20 cellular contexts compared by ENCODE assay signal in genomic region chr15:60618206-60618605, GRCh38.
"Had no signal": no experiment of that assay in that cellular context is flagged by ENCODE, and none has a peak within 500 bp of the region (broad histone marks: within the 10 kb centered on the region; RNA-seq: fewer than 3 reads in every experiment).

No MANE protein-coding gene starts in this region.

- H3K4me3 ChIP-seq: heart right ventricle, hepatocyte, left ventricle myocardium inferior, lung, neural progenitor cell, psoas muscle, right lobe of liver, smooth muscle cell, tibial nerve, vagina had no signal

- H3K27me3 ChIP-seq: heart right ventricle, neural progenitor cell, right lobe of liver, tibial nerve, vagina had no signal

- DNase-seq: heart right ventricle; islet precursor cell; left ventricle myocardium inferior; mesendoderm; naive B cell; natural killer cell; nephron progenitor cell; psoas muscle; right lobe of liver; stimulated activated CD4-positive, alpha-beta T cell treated with anti-CD3 and anti-CD28 coated beads, Interleukin-1b, Interleukin-23, amount 100 ng/mL, for 48 hours; stimulated activated CD4-positive, alpha-beta T cell treated with anti-CD3 and anti-CD28 coated beads, Interleukin-4, amount 100 ng/mL, for 1 hour; stimulated activated naive CD4-positive, alpha-beta T cell had no signal

- H3K4me2 ChIP-seq: hepatocyte, neural progenitor cell, smooth muscle cell had no signal

- H3K9ac ChIP-seq: neural progenitor cell, parathyroid adenoma had no signal

- H3K27ac ChIP-seq: heart right ventricle, hepatocyte, left ventricle myocardium inferior, neural progenitor cell, parathyroid adenoma, psoas muscle, right lobe of liver, tibial nerve, vagina had no signal

- ATAC-seq: heart right ventricle; natural killer cell; psoas muscle; right lobe of liver; stimulated activated effector memory CD8-positive, alpha-beta T cell treated with anti-CD3 and anti-CD28 coated beads, Interleukin-12 subunit alpha, Interleukin-12 subunit beta, amount 100 ng/mL, for 72 hours had no signal

- H2AFZ ChIP-seq: hepatocyte, neural progenitor cell, parathyroid adenoma had no signal

- H3K9me3 ChIP-seq: heart right ventricle, left ventricle myocardium inferior, psoas muscle, right lobe of liver, tibial nerve, vagina had no signal

- H3K4me1 ChIP-seq: parathyroid adenoma, tibial nerve had no signal

- H3K36me3 ChIP-seq: heart right ventricle, left ventricle myocardium inferior, neural progenitor cell, right lobe of liver, tibial nerve, vagina had no signal
